Comparison of ENCODE assay signal across 9 cellular contexts in genomic region chr9:127283917-127284316, GRCh38. TPM values are rescaled to one million over a fixed set of nuclear protein-coding genes. Genes with fewer than 3 reads are reported as not detected.
A peak's percentile ranks its signal among the peaks of the same experiment; 100 is the strongest.
DNase-seq lines count a peak whose midpoint lies in the region; ATAC-seq and TF ChIP-seq lines count a peak whose summit lies in the region.
"Had no signal": no experiment of that assay in that cellular context is flagged by ENCODE, and none has a peak within 500 bp of the region (broad histone marks: within the 10 kb centered on the region; RNA-seq: fewer than 3 reads in every experiment).

No MANE protein-coding gene starts in this region.

- no peaks in the 10 kb centered on the region for H3K9me3 Mint-ChIP-seq in activated naive CD4-positive, alpha-beta T cell treated with anti-CD3 and anti-CD28 coated beads, Interleukin-2, amount 10 ng/mL, durations not matched to agents 7 days and 5 days
- H3K9me3 Mint-ChIP-seq in CD14-positive monocyte: no peaks in the 10 kb centered on the region
- H3K9me3 Mint-ChIP-seq: central memory CD8-positive, alpha-beta T cell had no signal

- H3K36me3 ChIP-seq in HCT116 (ENCODE audit: control insufficient read depth in 1 of 2, insufficient read depth in 2 of 2, low read length in 2 of 2): no peaks in the 10 kb centered on the region

- no peaks in the 10 kb centered on the region for H3K27me3 ChIP-seq in HCT116 (ENCODE audit: insufficient read depth, low read length)

- no peaks in the 10 kb centered on the region for H3K79me2 ChIP-seq in HCT116 (ENCODE audit: insufficient read depth, low read length)

- no peak overlapping the region for H3K27ac Mint-ChIP-seq in activated naive CD4-positive, alpha-beta T cell treated with anti-CD3 and anti-CD28 coated beads, Interleukin-2, amount 10 ng/mL, durations not matched to agents 7 days and 5 days
- no peak overlapping the region for H3K27ac Mint-ChIP-seq in CD14-positive monocyte

- H3K27me3 Mint-ChIP-seq in activated naive CD4-positive, alpha-beta T cell treated with anti-CD3 and anti-CD28 coated beads, Interleukin-2, amount 10 ng/mL, durations not matched to agents 7 days and 5 days: peaks cover 51% of the 10 kb centered on the region
- peaks cover 0 to 2% (median 1%) of the 10 kb centered on the region in 3 donors for H3K27me3 Mint-ChIP-seq in CD14-positive monocyte (ENCODE audit: low read depth in 3 of 3)

- intact Hi-C loops in HCT116 (cut with micrococcal nuclease): no loop called here
- intact Hi-C loops in CD14-positive monocyte (cut with micrococcal nuclease): no loop called here

- H2AFZ ChIP-seq in HCT116 (ENCODE audit: low read depth, low read length, poor library complexity, severe bottlenecking): no peak overlapping the region

- H3K4me1 Mint-ChIP-seq in activated naive CD4-positive, alpha-beta T cell treated with anti-CD3 and anti-CD28 coated beads, Interleukin-2, amount 10 ng/mL, durations not matched to agents 7 days and 5 days: no peaks in the 10 kb centered on the region
- H3K4me1 Mint-ChIP-seq in CD14-positive monocyte: peaks cover 13% of the 10 kb centered on the region
- H3K4me1 Mint-ChIP-seq: central memory CD8-positive, alpha-beta T cell had no signal

- H3K4me3 Mint-ChIP-seq in activated naive CD4-positive, alpha-beta T cell treated with anti-CD3 and anti-CD28 coated beads, Interleukin-2, amount 10 ng/mL, durations not matched to agents 7 days and 5 days: no peak overlapping the region
- H3K4me3 Mint-ChIP-seq in CD14-positive monocyte: no peak overlapping the region
- H3K4me3 Mint-ChIP-seq: central memory CD8-positive, alpha-beta T cell had no signal

- TF ChIP-seq CTCF in HCT116 (IDR thresholded peaks at IDR 0.05 in 2 of 3, conservative IDR thresholded peaks at IDR 0.05 in 1 of 3; ENCODE audit: borderline replicate concordance in 1 of 3, insufficient read depth in 1 of 3, low read depth in 2 of 3, low read length in 2 of 3): peak; percentile 9 to 33 (median 21); a peak in 4 of 6 replicates
- no peak for TF ChIP-seq CTCF in CD14-positive monocyte (IDR thresholded peaks at IDR 0.05)

- POLR2A ChIA-PET in HCT116 (lab: Charles Lee): interaction anchor here (1.1 kb wide), 1 partner anchor 160 kb away, joined by 3 read pairs; no protein-coding TSS in a partner anchor

- RAD21 ChIA-PET in HCT116 (lab: Charles Lee; ENCODE audit: low non-redundant PET in 1 of 2, low total read pairs in 2 of 2, uncharacterized antibody in 2 of 2, unreplicated experiment in 2 of 2): no interaction called here

- no peaks in the 10 kb centered on the region for H3K9me2 ChIP-seq in HCT116 (ENCODE audit: insufficient read depth)

- H3K4me1 ChIP-seq in HCT116 (ENCODE audit: control insufficient read depth in 1 of 2, insufficient read depth in 2 of 2, low read length in 2 of 2): no peaks in the 10 kb centered on the region

- no peak overlapping the region for H3K9ac ChIP-seq in HCT116 (ENCODE audit: low read length)

- DNase-seq in Ammon's horn (ENCODE audit: low spot score) (peak; percentile 78), HCT116 (ENCODE audit: low read depth, low spot score) (no peak), kidney glomerular epithelial cell (lab: John Stamatoyannopoulos, UW) (peak; percentile 9), NCI-H1694 treated with DMSO at 0.1 percent for 48 hours (lab: John Stamatoyannopoulos, UW) (no peak), CD14-positive monocyte (ENCODE audit: low spot score) (no peak)
- peak; percentile 43 for DNase-seq in activated naive CD4-positive, alpha-beta T cell treated with anti-CD3 and anti-CD28 coated beads, Interleukin-2, amount 10 ng/mL, durations not matched to agents 7 days and 5 days

- TF ChIP-seq POLR2A in HCT116 (IDR thresholded peaks at IDR 0.05; ENCODE audit: borderline replicate concordance, extremely low read depth, insufficient read depth, insufficient read length): no peak

- peak; percentile 46 for TF ChIP-seq RAD21 in HCT116 (IDR thresholded peaks at IDR 0.05; ENCODE audit: low read depth)

- H3K4me2 ChIP-seq in HCT116 (ENCODE audit: low read length): no peak overlapping the region

- no peak overlapping the region for H3K4me3 ChIP-seq in HCT116 (replicated peaks in 1 of 2; ENCODE audit: low read depth in 1 of 2, low read length in 2 of 2)

- no peaks in the 10 kb centered on the region for H4K20me1 ChIP-seq in HCT116 (ENCODE audit: insufficient read depth)

- BruUV-seq in HCT116 (replicated peaks; lab: Mats Ljungman, UMichigan): no TSS peak

- CTCF ChIA-PET in HCT116 (lab: Charles Lee): interaction anchor here (1.1 kb wide), 1 partner anchor 113 kb away, joined by 4 read pairs; the partner anchor contains the start of gene SLC2A8
- CTCF ChIA-PET in activated naive CD4-positive, alpha-beta T cell treated with anti-CD3 and anti-CD28 coated beads, Interleukin-2, amount 10 ng/mL, durations not matched to agents 7 days and 5 days (lab: Charles Lee): no interaction called here

- ATAC-seq in HCT116 (0 out of 2 replicates have a peak, but pooled peaks have one; percentile 67), GM21381 (IDR thresholded peaks at IDR 0.05; ENCODE audit: unreplicated experiment) (no peak), HG02759 (IDR thresholded peaks at IDR 0.05; ENCODE audit: unreplicated experiment) (no peak)

- no peaks in the 10 kb centered on the region for H3K36me3 Mint-ChIP-seq in activated naive CD4-positive, alpha-beta T cell treated with anti-CD3 and anti-CD28 coated beads, Interleukin-2, amount 10 ng/mL, durations not matched to agents 7 days and 5 days
- H3K36me3 Mint-ChIP-seq in CD14-positive monocyte: no peaks in the 10 kb centered on the region

- H3K27ac ChIP-seq in HCT116 (ENCODE audit: low read depth, low read length): no peak overlapping the region

- H3K9me3 ChIP-seq in HCT116 (ENCODE audit: control insufficient read depth in 1 of 2, insufficient read depth in 1 of 2, low read depth in 1 of 2, low read length in 2 of 2): no peaks in the 10 kb centered on the region

TF ChIP-seq in HCT116, 20 proteins besides CTCF, POLR2A, EP300 and RAD21:
- TF ChIP-seq TCF7L2 (IDR thresholded peaks at IDR 0.05; ENCODE audit: borderline replicate concordance, extremely low read depth, insufficient read depth, insufficient read length) (no peak), CBX3 (IDR thresholded peaks at IDR 0.05; ENCODE audit: low read depth) (0 out of 2 replicates have a peak, but pooled peaks have one; percentile 17)
TF ChIP-seq in HCT116: peak in this region for 1.

RNA-seq across cellular contexts. Expression of gene GARNL3, which starts 19.3 kb away (rescaled TPM):
- 8.8 TPM for total RNA-seq in HCT116 (2021; ENCODE audit: unreplicated experiment)
- polyA plus RNA-seq in HCT116 (2012): 3.3 and 5.9 TPM in 2 replicates
- polyA plus RNA-seq in CD14-positive monocyte: under 1 TPM; 0.39 to 0.94 TPM

Comparison
In these comparisons a context has a peak if more than half of its experiments do, and no peak if none do; other contexts are left out.
1. DNase-seq: peak in Ammon's horn (single experiment), activated naive CD4-positive, alpha-beta T cell treated with anti-CD3 and anti-CD28 coated beads, Interleukin-2, amount 10 ng/mL, durations not matched to agents 7 days and 5 days (single experiment) and kidney glomerular epithelial cell (single experiment); none in HCT116 (single experiment), NCI-H1694 treated with DMSO at 0.1 percent for 48 hours (single experiment) and CD14-positive monocyte (single experiment).